In the genomic region with DNA sequence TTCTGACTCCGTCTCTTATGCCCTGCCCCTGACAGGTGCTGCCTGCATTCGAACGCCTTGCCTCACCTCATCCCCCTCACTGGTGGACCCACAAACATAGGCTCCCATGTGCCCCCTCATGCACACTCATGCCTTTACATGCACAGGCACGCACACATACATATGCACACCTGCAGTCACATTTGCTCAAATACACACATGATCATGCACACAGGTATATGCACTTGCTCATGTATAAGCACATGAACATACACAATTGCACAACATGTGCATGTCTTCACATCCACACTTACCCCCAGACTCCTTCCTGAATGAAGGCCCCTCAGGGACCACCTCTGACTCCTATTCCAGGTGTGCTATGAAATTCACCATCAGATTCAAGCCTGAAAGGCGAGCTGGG, we compare ENCODE assay signal across 18 cellular contexts.
"Had no signal": no experiment of that assay in that cellular context is flagged by ENCODE, and none has a peak within 500 bp of the region (broad histone marks: within the 10 kb centered on the region; RNA-seq: fewer than 3 reads in every experiment).

No MANE protein-coding gene starts in this region.

- H3K36me3 Mint-ChIP-seq: IgD-negative memory B cell had no signal

- H3K4me3 Mint-ChIP-seq: IgD-negative memory B cell had no signal

- H3K4me2 ChIP-seq: KMS-11 had no signal

- H3K36me3 ChIP-seq: SJSA1 had no signal

- ATAC-seq: K562, PC-3 had no signal

- H3K27ac ChIP-seq: KMS-11, SJSA1, SK-N-MC had no signal

- H3K4me1 ChIP-seq: SJSA1 had no signal

- H3K27ac Mint-ChIP-seq: IgD-negative memory B cell had no signal

- H3K4me3 ChIP-seq: K562, SJSA1, SK-N-MC had no signal

- H3K9me3 Mint-ChIP-seq: IgD-negative memory B cell had no signal

- H3K9me3 ChIP-seq: SJSA1 had no signal

- H3K4me1 Mint-ChIP-seq: IgD-negative memory B cell had no signal

- H3K9ac ChIP-seq: KMS-11 had no signal

- DNase-seq: Kasumi-1, MM.1S, NCI-H1092 treated with DMSO at 0.1 percent for 48 hours, NCI-H1417 treated with DMSO at 0.1 percent for 48 hours, NCI-H1694 treated with DMSO at 0.1 percent for 48 hours, NCI-H1930, NCI-H2107, NCI-H524, NCI-H526 treated with DMSO at 0.1 percent for 48 hours, NCI-H774, PC-3, Right ventricle myocardium superior, SIG-M5 had no signal

- FAIRE-seq: K562 had no signal
